Comparison of ENCODE assay signal across 8 cellular contexts in genomic region chr1:11924334-11925195, GRCh38. TPM values are rescaled to one million over a fixed set of nuclear protein-coding genes. Genes with fewer than 3 reads are reported as not detected.
DNase-seq lines count a peak whose midpoint lies in the region; ATAC-seq, FAIRE-seq and TF ChIP-seq lines count a peak whose summit lies in the region.

No MANE protein-coding gene starts in this region.

- H3K4me1 ChIP-seq in ascending aorta: peaks cover 32 to 44% of the 10 kb centered on the region in 2 donors
- H3K4me1 ChIP-seq in mesodermal cell (ENCODE audit: control insufficient read depth, insufficient read depth, low read length, poor library complexity, severe bottlenecking): peaks cover 23% of the 10 kb centered on the region

- H3K9me3 ChIP-seq in ascending aorta (no peaks in the 10 kb centered on the region), mesodermal cell (ENCODE audit: control insufficient read depth, low read length) (no peaks in the 10 kb centered on the region)

- no peak for DNase-seq in H7
- no peak for DNase-seq in ascending aorta (ENCODE audit: low spot score in 2 of 2)
- no peak for DNase-seq in stimulated activated CD4-positive, alpha-beta T cell treated with anti-CD3 and anti-CD28 coated beads, Interleukin-4, amount 100 ng/mL, for 24 hours
- DNase-seq in frontal cortex (ENCODE audit: low spot score in 2 of 2): no peak
- DNase-seq in GOT3 (lab: John Stamatoyannopoulos, UW): no peak

- no peak for FAIRE-seq in frontal cortex (lab: Jason Lieb, UNC)

- ATAC-seq in GM21390 (IDR thresholded peaks at IDR 0.05; ENCODE audit: unreplicated experiment): no peak

- H3K27ac ChIP-seq in 22Rv1 (0 out of 2 replicates have a peak overlapping the region, but pooled peaks have one; percentile 18), ascending aorta (peak overlapping the region in 1 of 2 donors; percentile 71), mesodermal cell (ENCODE audit: low read depth, low read length, severe bottlenecking) (no peak overlapping the region)

- H3K36me3 ChIP-seq in H7 (replicated peaks; ENCODE audit: control insufficient read depth, insufficient read depth, low read length): peaks cover 8% of the 10 kb centered on the region
- H3K36me3 ChIP-seq in ascending aorta: peaks cover 15 to 17% of the 10 kb centered on the region in 2 donors
- peaks cover 36% of the 10 kb centered on the region for H3K36me3 ChIP-seq in mesodermal cell (ENCODE audit: control insufficient read depth, insufficient read depth, low read length)

- TF ChIP-seq CTCF in 22Rv1 (IDR thresholded peaks at IDR 0.05) (no peak), ascending aorta (IDR thresholded peaks at IDR 0.05) (no peak)

- peak overlapping the region; percentile 54 for H3K4me3 ChIP-seq in H7 (ENCODE audit: insufficient read depth, low read depth, low read length)
- H3K4me3 ChIP-seq in ascending aorta: peak overlapping the region; percentile 69 to 81
- peak overlapping the region; percentile 45 for H3K4me3 ChIP-seq in mesodermal cell (ENCODE audit: extremely low read depth, insufficient read depth, low read length, poor library complexity, severe bottlenecking)

- no peaks in the 10 kb centered on the region for H3K27me3 ChIP-seq in H7 (ENCODE audit: control insufficient read depth, insufficient read depth, low read length)
- H3K27me3 ChIP-seq in ascending aorta: no peaks in the 10 kb centered on the region

- intact Hi-C loops in ascending aorta (cut with DNase I): no loop called here

- WGBS in mesodermal cell (ENCODE audit: insufficient coverage in 2 of 2), 2 experiments: 79 to 80% methylated on average over 11 to 15 of the region's 16 CpGs

RNA-seq across cellular contexts. Expression of gene KIAA2013, which starts 1.7 kb away (rescaled TPM):
- total RNA-seq in H7 (2014; rRNA removed; shearing (Covaris generic)): 105 and 113 TPM in 2 replicates
- total RNA-seq in ascending aorta: 206 TPM
- polyA plus RNA-seq in mesodermal cell (2013, experiment 1 of 2): 39.0 TPM
- 33.1 TPM for polyA plus RNA-seq in mesodermal cell (2013, experiment 2 of 2)
- total RNA-seq in frontal cortex: 20.0 TPM

RNA-seq across cellular contexts. Expression of gene PLOD1, which starts 10.0 kb away (rescaled TPM):
- 90.7 and 103 TPM in 2 replicates for total RNA-seq in H7 (2014; rRNA removed; shearing (Covaris generic))
- 79.9 TPM for total RNA-seq in ascending aorta
- polyA plus RNA-seq in mesodermal cell (2013, experiment 1 of 2): 148 TPM
- 133 TPM for polyA plus RNA-seq in mesodermal cell (2013, experiment 2 of 2)
- 15.5 TPM for total RNA-seq in frontal cortex

RNA-seq across cellular contexts. Expression of gene MFN2, which starts 55.7 kb away (rescaled TPM):
- 84.1 and 85.8 TPM in 2 replicates for total RNA-seq in H7 (2014; rRNA removed; shearing (Covaris generic))
- 85.6 TPM for total RNA-seq in ascending aorta
- 49.3 TPM for polyA plus RNA-seq in mesodermal cell (2013, experiment 1 of 2)
- polyA plus RNA-seq in mesodermal cell (2013, experiment 2 of 2): 44.0 TPM
- total RNA-seq in frontal cortex: 42.0 TPM
